8 cellular contexts compared by ENCODE assay signal in genomic region chr16:67028555-67029248, GRCh38. TPM values are rescaled to one million over a fixed set of nuclear protein-coding genes. Genes with fewer than 3 reads are reported as not detected.
DNase-seq lines count a peak whose midpoint lies in the region; ATAC-seq and TF ChIP-seq lines count a peak whose summit lies in the region.

CBFB (plus strand) TSS chr16:67029149; CDS start chr16:67029408, 259 bp downstream.

- peak; percentile 18 to 77 for TF ChIP-seq POLR2A in heart left ventricle (IDR thresholded peaks at IDR 0.05)

- no peaks in the 10 kb centered on the region for H3K9me3 Mint-ChIP-seq in T-cell
- no peaks in the 10 kb centered on the region for H3K9me3 Mint-ChIP-seq in type B pancreatic cell

- CTCF ChIA-PET in T-cell (lab: Charles Lee): interaction anchor here (0.6 to 1.7 kb wide), 9 partner anchors 9 to 131 kb away, joined by 3 to 14 read pairs (median 4); partner anchors contain the start of genes FBXL8 (in 1 of the 2) and TRADD (in 1 of the 2)

- 0 out of 3 replicates have a peak, but pooled peaks have one; percentile 34 for TF ChIP-seq CTCF in GM12872 (IDR thresholded peaks at IDR 0.05; ENCODE audit: insufficient read depth, low read depth, low read length)
- TF ChIP-seq CTCF in heart left ventricle (IDR thresholded peaks at IDR 0.05): peak in 2 of 12 donors; percentile 7 to 23
- TF ChIP-seq CTCF in type B pancreatic cell (conservative IDR thresholded peaks at IDR 0.05): peak; percentile 50

- H3K27ac Mint-ChIP-seq in T-cell (peak within 1 kb of the TSS; percentile 93 to 96), type B pancreatic cell (peak within 1 kb of the TSS; percentile 76)

- H3K27me3 ChIP-seq in heart left ventricle: no peaks in the 10 kb centered on the region

- H3K4me1 Mint-ChIP-seq in T-cell (peaks cover 44 to 51% (median 50%) of the 10 kb centered on the region in 3 donors), type B pancreatic cell (ENCODE audit: unreplicated experiment) (peaks cover 40% of the 10 kb centered on the region)

- ATAC-seq in HG02642 (IDR thresholded peaks at IDR 0.05; ENCODE audit: poor library complexity, unreplicated experiment): peak; percentile 81
- peak; percentile 87 to 88 (median 88) for ATAC-seq in T-cell (replicated peaks in 1 of 4)
- peak; percentile 87 to 96 (median 94) for ATAC-seq in heart left ventricle

- H3K27me3 Mint-ChIP-seq in T-cell (no peaks in the 10 kb centered on the region), type B pancreatic cell (no peaks in the 10 kb centered on the region)

- peak within 1 kb of the TSS; percentile 58 to 99 (median 94) for H3K4me3 ChIP-seq in heart left ventricle

- WGBS in adipose tissue, 3 donors: 1% methylated on average over 44 to 73 of the region's 73 CpGs
- 1 to 7% (median 2%) methylated on average over 21 to 72 of the region's 73 CpGs for WGBS in heart left ventricle, 4 donors

- H3K27ac ChIP-seq in adipose tissue (ENCODE audit: low read depth, low read length) (peak within 1 kb of the TSS; percentile 61), heart left ventricle (peak within 1 kb of the TSS; percentile 90 to 100 (median 99))

- H3K9me3 ChIP-seq in heart left ventricle: no peaks in the 10 kb centered on the region

- intact Hi-C loops in heart left ventricle (cut with DNase I) (loop anchor here in 3 of 10 donors (1.0 to 5.0 kb wide), 5 partner anchors 14 to 129 kb away; partner anchors contain the start of genes PHAF1 (in 2 of the 3), FBXL8 (in 1 of the 3) and TRADD (in 1 of the 3)), posterior cingulate gyrus (cut with DNase I) (loop anchor here (5.0 kb wide), 1 partner anchor 79 kb away; the partner anchor contains the start of gene PHAF1)

- peaks cover 0 to 17% (median 4%) of the 10 kb centered on the region in 9 donors for H3K36me3 ChIP-seq in heart left ventricle

- H3K36me3 Mint-ChIP-seq in T-cell (peaks cover 10% of the 10 kb centered on the region), type B pancreatic cell (peaks cover 11% of the 10 kb centered on the region)

- peak within 1 kb of the TSS; percentile 86 to 90 (median 89) for H3K4me3 Mint-ChIP-seq in T-cell
- H3K4me3 Mint-ChIP-seq in type B pancreatic cell: peak within 1 kb of the TSS; percentile 94

- POLR2A ChIA-PET in T-cell (lab: Charles Lee): interaction anchor here (0.5 to 0.7 kb wide), 5 partner anchors 10 to 159 kb away, joined by 4 to 13 read pairs (median 7); no protein-coding TSS in a partner anchor

- DNase-seq in NCI-H1417 (lab: John Stamatoyannopoulos, UW): peak; percentile 74 to 94 (median 90)
- peak; percentile 88 to 95 (median 92) for DNase-seq in T-cell
- DNase-seq in heart left ventricle: peak; percentile 94 to 97 (median 94)
- peak; percentile 86 to 98 (median 89) for DNase-seq in posterior cingulate gyrus
- peak; percentile 93 for DNase-seq in type B pancreatic cell (ENCODE audit: extremely low spot score, unreplicated experiment)

- H3K4me1 ChIP-seq in heart left ventricle: peaks cover 0 to 36% (median 28%) of the 10 kb centered on the region in 12 donors

RNA-seq across cellular contexts. Expression of gene CBFB, which starts in this region (rescaled TPM):
- 100 to 1,000 TPM in 2 of 5 donors, 10 to 100 TPM in 3; 80.0 to 115 (median 96.5) TPM for total RNA-seq in T-cell
- polyA plus RNA-seq in adipose tissue: 10 to 100 TPM in 2 of 3 donors, 1 to 10 TPM in 1; 9.1 to 33.0 (median 17.5) TPM
- total RNA-seq in heart left ventricle: 10 to 100 TPM; 16.4 to 53.6 (median 28.1) TPM
- polyA plus RNA-seq in heart left ventricle: 10 to 100 TPM; 11.3 to 41.0 TPM
- 48.8 and 77.1 TPM in 2 replicates for total RNA-seq in type B pancreatic cell (ENCODE audit: low replicate concordance)

Comparison
In these comparisons a context has a peak if more than half of its experiments do, and no peak if none do; other contexts are left out.
1. Peak in every context shown above with its lines: DNase-seq, ATAC-seq, H3K4me3 ChIP-seq and H3K27ac ChIP-seq.